Comparison of ENCODE assay signal across 8 cellular contexts in the genomic region with DNA sequence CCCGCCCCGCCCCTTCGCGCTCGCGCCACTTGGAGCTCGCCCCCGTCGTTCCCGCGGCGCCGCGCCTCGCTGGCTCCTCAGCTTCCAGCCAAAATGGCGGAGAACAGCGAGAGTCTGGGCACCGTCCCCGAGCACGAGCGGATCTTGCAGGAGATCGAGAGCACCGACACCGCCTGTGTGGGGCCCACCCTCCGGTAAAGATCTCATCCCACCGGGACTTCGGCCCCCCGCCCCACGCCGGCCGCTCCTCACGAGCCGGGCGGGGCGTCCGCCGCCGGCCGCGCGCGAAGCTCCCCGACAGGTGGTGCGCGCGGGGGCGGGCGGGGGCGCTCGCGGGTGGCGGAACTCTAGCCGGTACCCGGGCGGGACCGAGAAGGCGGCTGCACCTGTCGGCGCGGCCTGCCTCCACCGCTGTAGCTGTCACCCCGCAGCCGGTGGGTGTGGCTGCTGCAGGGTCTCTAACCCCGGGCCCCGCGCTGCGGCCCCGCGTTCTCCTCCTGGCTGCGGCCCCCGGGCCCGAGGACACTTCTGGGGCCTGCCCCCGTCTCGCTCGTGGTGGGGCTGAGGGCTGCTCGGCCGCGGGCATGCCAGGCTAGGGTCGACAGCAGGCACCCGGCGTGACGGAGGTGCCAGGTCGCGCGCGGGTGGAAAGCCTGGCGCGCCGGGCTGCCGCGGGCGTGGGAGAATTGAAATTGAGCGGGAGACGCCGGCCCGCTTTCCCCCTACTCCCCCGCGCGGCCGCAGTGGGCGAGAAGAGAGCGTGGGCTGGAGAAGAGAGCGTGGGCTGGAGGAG.
A peak's percentile ranks its signal among the peaks of the same experiment; 100 is the strongest.
DNase-seq lines count a peak whose midpoint lies in the region; ATAC-seq and TF ChIP-seq lines count a peak whose summit lies in the region.

Gene EXOC6, plus strand, starts transcription at position 80 of the 793 bp plus-strand sequence. Its CDS starts 14 bp downstream, at position 94.

- H3K4me3 ChIP-seq in iPS-20b (ENCODE audit: low read length) (peak within 1 kb of the TSS; percentile 75), skin epidermis (peak within 1 kb of the TSS; percentile 73 to 100 (median 88))

- in situ Hi-C loops in T47D (cut with HindIII; ENCODE audit: low pct_unique_long_range_greater_than_20kb, low sequenced_read_pairs): no loop called here

- H3K9me3 ChIP-seq in iPS-20b (ENCODE audit: insufficient read depth, low read depth, low read length): no peaks in the 10 kb centered on the region

- peaks cover 39% of the 10 kb centered on the region for H3K27me3 ChIP-seq in iPS-20b (ENCODE audit: insufficient read depth, low read length)

- DNase-seq in 8988T (peak; percentile 75), NCI-H2107 (lab: John Stamatoyannopoulos, UW) (peak; percentile 38), T47D (ENCODE audit: low read depth in 1 of 2, low spot score in 1 of 2) (peak; percentile 86 to 94)

- H3K36me3 ChIP-seq in iPS-20b (ENCODE audit: insufficient read depth, low read depth, low read length): no peaks in the 10 kb centered on the region

- H3K4me1 ChIP-seq in iPS-20b (ENCODE audit: insufficient read depth, low read length): no peaks in the 10 kb centered on the region

- H3K27ac ChIP-seq in VCaP (peak within 1 kb of the TSS; percentile 92), iPS-20b (ENCODE audit: low read length) (no peak within 1 kb of the TSS), skin epidermis (peak within 1 kb of the TSS; percentile 34 to 95 (median 83))

- peak within 1 kb of the TSS; percentile 10; the same call in 1 of the 2 replicates for H3K9ac ChIP-seq in iPS-20b (ENCODE audit: low read depth, low read length)

- peak; percentile 41 for ATAC-seq in GM18499 (IDR thresholded peaks at IDR 0.05; ENCODE audit: insufficient read depth, unreplicated experiment)
- ATAC-seq in HG02938 (IDR thresholded peaks at IDR 0.05; ENCODE audit: unreplicated experiment): peak; percentile 73

- peak; percentile 42 for TF ChIP-seq CTCF in VCaP (conservative IDR thresholded peaks at IDR 0.05)

Comparison
In these comparisons a context has a peak if more than half of its experiments do, and no peak if none do; other contexts are left out.
1. DNase-seq: peak in every context shown above with its lines; median percentile 90 in T47D; 75 in 8988T; 38 in NCI-H2107.